Comparison of ENCODE assay signal across 8 cellular contexts in genomic region chr6:21664263-21665081, GRCh38.
A peak's percentile ranks its signal among the peaks of the same experiment; 100 is the strongest.
DNase-seq lines count a peak whose midpoint lies in the region; ATAC-seq and TF ChIP-seq lines count a peak whose summit lies in the region.

No MANE protein-coding gene starts in this region.

- no peaks in the 10 kb centered on the region for H3K9me3 Mint-ChIP-seq in activated T-cell treated with anti-CD3 and anti-CD28 coated beads, Interleukin-2, amount 50 U/mL, for 24 hours
- no peaks in the 10 kb centered on the region for H3K9me3 Mint-ChIP-seq in activated T-helper 17 cell treated with anti-CD3 and anti-CD28 coated beads, Interleukin-2, amount 50 U/mL, for 72 hours
- peaks cover 0 to 3% of the 10 kb centered on the region in 2 donors for H3K9me3 Mint-ChIP-seq in effector memory CD8-positive, alpha-beta T cell

- H3K4me3 Mint-ChIP-seq in activated T-cell treated with anti-CD3 and anti-CD28 coated beads, Interleukin-2, amount 50 U/mL, for 24 hours = peak overlapping the region; percentile 53
- peak overlapping the region; percentile 21 for H3K4me3 Mint-ChIP-seq in activated T-helper 17 cell treated with anti-CD3 and anti-CD28 coated beads, Interleukin-2, amount 50 U/mL, for 72 hours
- peak overlapping the region in 1 of 2 donors; percentile 51 for H3K4me3 Mint-ChIP-seq in effector memory CD8-positive, alpha-beta T cell

- H3K27ac Mint-ChIP-seq in activated T-cell treated with anti-CD3 and anti-CD28 coated beads, Interleukin-2, amount 50 U/mL, for 24 hours = no peak overlapping the region
- H3K27ac Mint-ChIP-seq in activated T-helper 17 cell treated with anti-CD3 and anti-CD28 coated beads, Interleukin-2, amount 50 U/mL, for 72 hours = no peak overlapping the region
- H3K27ac Mint-ChIP-seq in effector memory CD8-positive, alpha-beta T cell = no peak overlapping the region

- no peaks in the 10 kb centered on the region for H3K9me3 ChIP-seq in smooth muscle cell (replicated peaks; ENCODE audit: low read depth)

- no peak overlapping the region for H3K27ac ChIP-seq in smooth muscle cell (ENCODE audit: low read depth)

- no peak for ATAC-seq in activated T-helper 17 cell treated with anti-CD3 and anti-CD28 coated beads, Interleukin-2, amount 50 U/mL, for 72 hours (replicated peaks)
- ATAC-seq in effector memory CD8-positive, alpha-beta T cell (replicated peaks) = no peak
- no peak for ATAC-seq in GM18907 (IDR thresholded peaks at IDR 0.05; ENCODE audit: unreplicated experiment)

- H3K27me3 ChIP-seq in smooth muscle cell (ENCODE audit: low read depth) = peaks cover 65% of the 10 kb centered on the region

- 1% methylated on average over 65 of the region's 78 CpGs for WGBS in smooth muscle cell (ENCODE audit: low lambda C conversion rate)

- H2AFZ ChIP-seq in smooth muscle cell (ENCODE audit: low read depth) = peak overlapping the region; percentile 98

- H4K20me1 ChIP-seq in smooth muscle cell (ENCODE audit: low read depth) = no peaks in the 10 kb centered on the region

- peak overlapping the region; percentile 91 for H3K4me3 ChIP-seq in iPS-11a (ENCODE audit: low read depth, low read length)
- peak overlapping the region; percentile 70 for H3K4me3 ChIP-seq in smooth muscle cell

- peak; percentile 35 for DNase-seq in activated T-cell treated with anti-CD3 and anti-CD28 coated beads, Interleukin-2, amount 50 U/mL, for 24 hours
- DNase-seq in activated T-cell treated with anti-CD3 and anti-CD28 coated beads, Interleukin-2, amount 50 U/mL, for 1 hour = no peak
- DNase-seq in smooth muscle cell (lab: John Stamatoyannopoulos, UW; ENCODE audit: unreplicated experiment) (no peak), amygdala (lab: John Stamatoyannopoulos, UW) (no peak)
- no peak for DNase-seq in effector memory CD8-positive, alpha-beta T cell

- TF ChIP-seq CTCF in smooth muscle cell (IDR thresholded peaks at IDR 0.05; ENCODE audit: borderline replicate concordance, insufficient read depth, poor library complexity, severe bottlenecking) = no peak

- peaks cover 32% of the 10 kb centered on the region for H3K4me1 Mint-ChIP-seq in activated T-cell treated with anti-CD3 and anti-CD28 coated beads, Interleukin-2, amount 50 U/mL, for 24 hours (ENCODE audit: low read depth)
- H3K4me1 Mint-ChIP-seq in activated T-helper 17 cell treated with anti-CD3 and anti-CD28 coated beads, Interleukin-2, amount 50 U/mL, for 72 hours = no peaks in the 10 kb centered on the region
- peaks cover 3 to 10% of the 10 kb centered on the region in 2 donors for H3K4me1 Mint-ChIP-seq in effector memory CD8-positive, alpha-beta T cell (ENCODE audit: low read depth in 2 of 2)

- H3K4me1 ChIP-seq in smooth muscle cell (ENCODE audit: low read depth) = peaks cover 13% of the 10 kb centered on the region

- peaks cover 80% of the 10 kb centered on the region for H3K27me3 Mint-ChIP-seq in activated T-cell treated with anti-CD3 and anti-CD28 coated beads, Interleukin-2, amount 50 U/mL, for 24 hours
- H3K27me3 Mint-ChIP-seq in activated T-helper 17 cell treated with anti-CD3 and anti-CD28 coated beads, Interleukin-2, amount 50 U/mL, for 72 hours = peaks cover 59% of the 10 kb centered on the region
- peaks cover 69 to 72% of the 10 kb centered on the region in 2 donors for H3K27me3 Mint-ChIP-seq in effector memory CD8-positive, alpha-beta T cell

- no peaks in the 10 kb centered on the region for H3F3A ChIP-seq in smooth muscle cell (ENCODE audit: low read depth)

- H3K9ac ChIP-seq in smooth muscle cell (ENCODE audit: low read depth) = peak overlapping the region; percentile 56

- peak overlapping the region; percentile 96 for H3K4me2 ChIP-seq in smooth muscle cell

- H3K36me3 ChIP-seq in smooth muscle cell (ENCODE audit: low read depth) = no peaks in the 10 kb centered on the region

- no peaks in the 10 kb centered on the region for H3K36me3 Mint-ChIP-seq in activated T-cell treated with anti-CD3 and anti-CD28 coated beads, Interleukin-2, amount 50 U/mL, for 24 hours (ENCODE audit: low read depth)
- no peaks in the 10 kb centered on the region for H3K36me3 Mint-ChIP-seq in activated T-helper 17 cell treated with anti-CD3 and anti-CD28 coated beads, Interleukin-2, amount 50 U/mL, for 72 hours (ENCODE audit: low read depth)
- H3K36me3 Mint-ChIP-seq in effector memory CD8-positive, alpha-beta T cell (ENCODE audit: insufficient read depth) = peaks cover 4% of the 10 kb centered on the region

- H3K79me2 ChIP-seq in smooth muscle cell (ENCODE audit: low read depth) = peaks cover 6% of the 10 kb centered on the region
